ENCODE assay signal across 10 cellular contexts in genomic region chr19:50341091-50341564, GRCh38. TPM values are rescaled to one million over a fixed set of nuclear protein-coding genes. Genes with fewer than 3 reads are reported as not detected.
A peak's percentile ranks its signal among the peaks of the same experiment; 100 is the strongest.
DNase-seq lines count a peak whose midpoint lies in the region; ATAC-seq and TF ChIP-seq lines count a peak whose summit lies in the region.
"Had no signal": no experiment of that assay in that cellular context is flagged by ENCODE, and none has a peak within 500 bp of the region (broad histone marks: within the 10 kb centered on the region; RNA-seq: fewer than 3 reads in every experiment).

No MANE protein-coding gene starts in this region.

- peak overlapping the region; percentile 58 for H3K4me2 ChIP-seq in OCI-LY1 (ENCODE audit: low read length)

- peak overlapping the region; percentile 27; the same call in 1 of the 2 replicates for H3K9ac ChIP-seq in OCI-LY1 (ENCODE audit: low read length)

- 55 to 76% (median 72%) methylated on average over 3 of the region's 3 CpGs for WGBS in spleen, 5 donors

- peaks cover 43% of the 10 kb centered on the region for H3K36me3 ChIP-seq in OCI-LY1 (ENCODE audit: insufficient read depth, low read length)
- H3K36me3 ChIP-seq in spleen, result peaks cover 0 to 30% (median 1%) of the 10 kb centered on the region in 6 donors

- no peak for DNase-seq in activated CD8-positive, alpha-beta memory T cell treated with anti-CD3 and anti-CD28 coated beads, Interleukin-2, amount 10 ng/mL, durations not matched to agents 7 days and 5 days
- no peak for DNase-seq in activated CD8-positive, alpha-beta memory T cell treated with anti-CD3 and anti-CD28 coated beads, Interleukin-2, amount 50 U/mL, for 4 hours
- no peak for DNase-seq in spleen
- no peak for DNase-seq in anterior cingulate cortex (lab: John Stamatoyannopoulos, UW)
- no peak for DNase-seq in NCI-H187 (lab: John Stamatoyannopoulos, UW)
- no peak for DNase-seq in RWPE1 (ENCODE audit: low spot score)
- DNase-seq: PC-3 had no signal

- H3K27me3 Mint-ChIP-seq in activated CD8-positive, alpha-beta memory T cell treated with anti-CD3 and anti-CD28 coated beads, Interleukin-2, amount 10 ng/mL, durations not matched to agents 7 days and 5 days, result peaks cover 2% of the 10 kb centered on the region

- H3K27ac ChIP-seq in OCI-LY1 (ENCODE audit: low read depth, low read length, poor library complexity, severe bottlenecking), result peak overlapping the region; percentile 91
- peak overlapping the region in 6 of 8 donors; percentile 47 to 80 (median 76) for H3K27ac ChIP-seq in spleen
- H3K27ac ChIP-seq in RWPE1, result no peak overlapping the region

- H3K4me1 Mint-ChIP-seq in activated CD8-positive, alpha-beta memory T cell treated with anti-CD3 and anti-CD28 coated beads, Interleukin-2, amount 10 ng/mL, durations not matched to agents 7 days and 5 days, result peaks cover 14% of the 10 kb centered on the region
- H3K4me1 Mint-ChIP-seq: nephron had no signal

- TF ChIP-seq CTCF in OCI-LY1 (IDR thresholded peaks at IDR 0.05; ENCODE audit: low read length) (no peak), spleen (IDR thresholded peaks at IDR 0.05 in 8 of 11, conservative IDR thresholded peaks at IDR 0.05 in 3 of 11) (no peak), RWPE1 (conservative IDR thresholded peaks at IDR 0.05; ENCODE audit: low read depth) (no peak)

- H3K9me3 Mint-ChIP-seq in activated CD8-positive, alpha-beta memory T cell treated with anti-CD3 and anti-CD28 coated beads, Interleukin-2, amount 10 ng/mL, durations not matched to agents 7 days and 5 days (ENCODE audit: low read depth), result peaks cover 3% of the 10 kb centered on the region

- peaks cover 16% of the 10 kb centered on the region for H3K36me3 Mint-ChIP-seq in activated CD8-positive, alpha-beta memory T cell treated with anti-CD3 and anti-CD28 coated beads, Interleukin-2, amount 10 ng/mL, durations not matched to agents 7 days and 5 days

- TF ChIP-seq POLR2A in spleen (IDR thresholded peaks at IDR 0.05), result no peak

- H3K27ac Mint-ChIP-seq in activated CD8-positive, alpha-beta memory T cell treated with anti-CD3 and anti-CD28 coated beads, Interleukin-2, amount 10 ng/mL, durations not matched to agents 7 days and 5 days, result no peak overlapping the region
- H3K27ac Mint-ChIP-seq: nephron had no signal

- H3K79me2 ChIP-seq in OCI-LY1 (ENCODE audit: insufficient read depth, low read length), result peaks cover 21% of the 10 kb centered on the region

- no peak overlapping the region for H3K4me3 Mint-ChIP-seq in activated CD8-positive, alpha-beta memory T cell treated with anti-CD3 and anti-CD28 coated beads, Interleukin-2, amount 10 ng/mL, durations not matched to agents 7 days and 5 days
- H3K4me3 Mint-ChIP-seq: nephron had no signal

- intact Hi-C loops in spleen (cut with DNase I; ENCODE audit: low total_unique reads), result no loop called here

- H3F3A ChIP-seq in OCI-LY1 (ENCODE audit: insufficient read depth, low read length), result peaks cover 8% of the 10 kb centered on the region; the same call in 1 of the 2 replicates

- H3K27me3 ChIP-seq in OCI-LY1 (ENCODE audit: insufficient read depth, low read length), result no peaks in the 10 kb centered on the region
- H3K27me3 ChIP-seq in spleen (replicated peaks in 1 of 7), result no peaks in the 10 kb centered on the region

- CTCF ChIA-PET in activated CD8-positive, alpha-beta memory T cell treated with anti-CD3 and anti-CD28 coated beads, Interleukin-2, amount 10 ng/mL, durations not matched to agents 7 days and 5 days (lab: Charles Lee), result interaction anchor here (1.5 kb wide), 1 partner anchor 16 kb away, joined by 6 read pairs; no protein-coding TSS in a partner anchor
- CTCF ChIA-PET in RWPE1 (lab: Yijun Ruan, JAX), result no interaction called here

- H3K4me3 ChIP-seq in OCI-LY1 (ENCODE audit: low read depth, low read length, poor library complexity, severe bottlenecking) (peak overlapping the region; percentile 30), spleen (peak overlapping the region in 6 of 8 donors; percentile 4 to 65 (median 30))

- H2AFZ ChIP-seq in OCI-LY1 (ENCODE audit: low read length), result no peak overlapping the region

- H3K4me1 ChIP-seq in OCI-LY1 (ENCODE audit: insufficient read depth, low read length, severe bottlenecking) (peaks cover 52% of the 10 kb centered on the region), spleen (peaks cover 4 to 93% (median 46%) of the 10 kb centered on the region in 6 donors)

- ATAC-seq in activated CD8-positive, alpha-beta memory T cell treated with anti-CD3 and anti-CD28 coated beads, Interleukin-2, amount 10 ng/mL, durations not matched to agents 7 days and 5 days, result peak; percentile 23
- ATAC-seq in HG02884 (IDR thresholded peaks at IDR 0.05; ENCODE audit: unreplicated experiment), result peak; percentile 74
- ATAC-seq: PC-3 had no signal

- no peaks in the 10 kb centered on the region for H4K20me1 ChIP-seq in OCI-LY1 (ENCODE audit: insufficient read depth, low read length)

- H3K9me3 ChIP-seq in OCI-LY1 (ENCODE audit: low read length), result peaks cover 4% of the 10 kb centered on the region; the same call in 1 of the 2 replicates
- H3K9me3 ChIP-seq in spleen, result peaks cover 0 to 16% (median 7%) of the 10 kb centered on the region in 8 donors

- POLR2A ChIA-PET in RWPE1 (lab: Yijun Ruan, JAX; ENCODE audit: low non-redundant PET), result no interaction called here

- no peaks in the 10 kb centered on the region for H3K9me2 ChIP-seq in OCI-LY1 (ENCODE audit: low read depth, low read length)

RNA-seq across cellular contexts. Expression of gene KCNC3, which starts 12.0 kb away (rescaled TPM):
- 1 to 10 TPM; 1.3 to 2.3 TPM for total RNA-seq in activated CD8-positive, alpha-beta memory T cell treated with anti-CD3 and anti-CD28 coated beads, Interleukin-2, amount 10 ng/mL, durations not matched to agents 7 days and 5 days
- total RNA-seq in spleen, result 10 to 100 TPM in 2 of 7 donors, 1 to 10 TPM in 5; 2.6 to 20.8 (median 7.1) TPM
- 1 to 10 TPM in 1 of 3 donors, under 1 TPM in 2; 0.72 to 2.6 (median 0.74) TPM for polyA plus RNA-seq in spleen

RNA-seq across cellular contexts. Expression of gene NAPSA, which starts 24.3 kb away (rescaled TPM):
- total RNA-seq in activated CD8-positive, alpha-beta memory T cell treated with anti-CD3 and anti-CD28 coated beads, Interleukin-2, amount 10 ng/mL, durations not matched to agents 7 days and 5 days, result 1 to 10 TPM; 5.3 to 8.8 TPM
- total RNA-seq in spleen, result 1 to 10 TPM; 1.5 to 3.4 (median 2.3) TPM
- polyA plus RNA-seq in spleen, result 1 to 10 TPM; 4.5 to 6.4 (median 5.0) TPM

RNA-seq across cellular contexts. Expression of gene NR1H2, which starts 35.1 kb away (rescaled TPM):
- 10 to 100 TPM; 62.2 to 69.8 TPM for total RNA-seq in activated CD8-positive, alpha-beta memory T cell treated with anti-CD3 and anti-CD28 coated beads, Interleukin-2, amount 10 ng/mL, durations not matched to agents 7 days and 5 days
- 10 to 100 TPM; 59.9 to 96.0 (median 84.8) TPM for total RNA-seq in spleen
- polyA plus RNA-seq in spleen, result 10 to 100 TPM; 53.1 to 75.5 (median 55.8) TPM

RNA-seq across cellular contexts. Expression of gene POLD1, which starts 43.0 kb away (rescaled TPM):
- total RNA-seq in activated CD8-positive, alpha-beta memory T cell treated with anti-CD3 and anti-CD28 coated beads, Interleukin-2, amount 10 ng/mL, durations not matched to agents 7 days and 5 days, result 100 to 1,000 TPM; 158 to 215 TPM
- 10 to 100 TPM; 26.5 to 39.9 (median 28.2) TPM for total RNA-seq in spleen
- polyA plus RNA-seq in spleen, result 10 to 100 TPM; 50.9 to 66.6 (median 66.5) TPM
